Comparison of ENCODE assay signal across 1 cellular context in the genomic region with DNA sequence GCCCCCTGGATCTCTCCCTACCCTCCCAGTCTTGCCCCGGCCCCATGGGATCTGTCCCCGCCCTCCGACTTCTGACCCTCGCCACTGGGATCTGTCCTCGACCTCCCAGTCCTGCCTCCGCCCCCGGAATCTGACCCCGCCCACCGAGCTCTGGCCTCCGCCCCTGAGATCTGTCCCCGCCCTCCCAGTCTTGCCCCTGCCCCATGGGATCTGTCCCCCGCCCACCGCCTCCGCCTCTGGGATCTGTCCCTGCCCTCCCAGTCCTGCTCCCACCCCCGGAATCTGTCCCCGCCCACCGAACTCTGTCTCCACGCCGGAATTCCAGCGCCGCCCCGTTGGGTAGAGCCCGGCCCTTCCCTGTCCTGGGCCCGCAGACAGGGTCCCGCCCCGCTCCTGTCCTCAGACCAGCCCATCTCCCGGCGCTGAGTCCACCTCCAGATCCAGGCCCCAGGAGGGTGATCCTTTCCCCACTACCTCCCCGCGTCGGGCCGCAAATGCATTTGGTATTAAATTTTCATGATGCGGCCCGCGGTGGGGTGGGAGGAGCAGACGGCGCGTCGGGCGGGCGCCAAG.
TF ChIP-seq lines count a peak whose summit lies in the region.

No MANE protein-coding gene starts in this region.

TF ChIP-seq in HepG2, 621 proteins besides CTCF, POLR2A, EP300 and RAD21 (continues in another document):
- TF ChIP-seq ATRX (CRISPR knock-in tag; IDR thresholded peaks at IDR 0.05; ENCODE audit: borderline replicate concordance) (no peak), ZNF883 (CRISPR knock-in tag; IDR thresholded peaks at IDR 0.05; ENCODE audit: not compliant biosample characterization) (no peak), ZNF138 (CRISPR knock-in tag; IDR thresholded peaks at IDR 0.05; ENCODE audit: low read depth) (no peak), ZNF101 (CRISPR knock-in tag; IDR thresholded peaks at IDR 0.05; ENCODE audit: borderline replicate concordance, low read depth) (no peak), ZNF564 (CRISPR knock-in tag; IDR thresholded peaks at IDR 0.05) (peak; percentile 38; the same call in 1 of the 2 replicates), RFXANK (CRISPR knock-in tag; IDR thresholded peaks at IDR 0.05) (no peak), ZNF253 (CRISPR knock-in tag; IDR thresholded peaks at IDR 0.05; ENCODE audit: borderline replicate concordance) (no peak), ZBTB3 (CRISPR knock-in tag; IDR thresholded peaks at IDR 0.05; ENCODE audit: borderline replicate concordance, low read depth) (0 out of 2 replicates have a peak, but pooled peaks have one; percentile 42), ZNF430 (CRISPR knock-in tag; IDR thresholded peaks at IDR 0.05) (peak; percentile 79; the same call in 1 of the 2 replicates), POLR2AphosphoS5 (IDR thresholded peaks at IDR 0.05; ENCODE audit: low read depth, low read length) (peak; percentile 52; the same call in 1 of the 2 replicates), PRMT3 (CRISPR knock-in tag; IDR thresholded peaks at IDR 0.05; ENCODE audit: borderline replicate concordance, low read depth) (no peak), AGO2 (optimal IDR thresholded peaks at IDR 0.05; ENCODE audit: low read depth, low read length) (peak; percentile 39), ZMAT3 (CRISPR knock-in tag; conservative IDR thresholded peaks at IDR 0.05) (0 out of 2 replicates have a peak, but pooled peaks have one; percentile 40), RCOR2 (CRISPR knock-in tag; IDR thresholded peaks at IDR 0.05) (no peak), ZNF326 (CRISPR knock-in tag; IDR thresholded peaks at IDR 0.05; ENCODE audit: borderline replicate concordance) (no peak), ZNF136 (CRISPR knock-in tag; IDR thresholded peaks at IDR 0.05; ENCODE audit: low read depth) (no peak), ZNF446 (CRISPR knock-in tag; IDR thresholded peaks at IDR 0.05) (peak; percentile 96), MEIS2 (CRISPR knock-in tag; IDR thresholded peaks at IDR 0.05) (no peak), ARHGAP35 (CRISPR knock-in tag; IDR thresholded peaks at IDR 0.05; ENCODE audit: borderline replicate concordance) (peak; percentile 19; the same call in 1 of the 2 replicates), ZNF563 (CRISPR knock-in tag; IDR thresholded peaks at IDR 0.05) (peak; percentile 78), HIVEP1 (CRISPR knock-in tag; IDR thresholded peaks at IDR 0.05) (no peak), FOXC1 (CRISPR knock-in tag; IDR thresholded peaks at IDR 0.05; ENCODE audit: borderline replicate concordance) (peak; percentile 71; the same call in 1 of the 2 replicates), ZNF709 (CRISPR knock-in tag; IDR thresholded peaks at IDR 0.05) (peak; percentile 47; the same call in 1 of the 2 replicates), ZNF546 (CRISPR knock-in tag; conservative IDR thresholded peaks at IDR 0.05) (peak; percentile 61), ZNF550 (CRISPR knock-in tag; IDR thresholded peaks at IDR 0.05; ENCODE audit: borderline replicate concordance) (no peak), REPIN1 (CRISPR knock-in tag; IDR thresholded peaks at IDR 0.05; ENCODE audit: borderline replicate concordance, low read depth) (no peak), TCF7L2 (IDR thresholded peaks at IDR 0.05; ENCODE audit: low read depth, low read length) (no peak), POLR2G (IDR thresholded peaks at IDR 0.05; ENCODE audit: low read depth, low read length) (peak; percentile 59; the same call in 1 of the 2 replicates), ZBTB38 (CRISPR knock-in tag; IDR thresholded peaks at IDR 0.05) (0 out of 2 replicates have a peak, but pooled peaks have one; percentile 13), NR2C2 (CRISPR knock-in tag; IDR thresholded peaks at IDR 0.05; ENCODE audit: borderline replicate concordance) (0 out of 2 replicates have a peak, but pooled peaks have one; percentile 4), HES4 (CRISPR knock-in tag; IDR thresholded peaks at IDR 0.05; ENCODE audit: borderline replicate concordance) (peak; percentile 96; the same call in 1 of the 2 replicates), SPEN (CRISPR knock-in tag; IDR thresholded peaks at IDR 0.05; ENCODE audit: low read depth) (peak; percentile 21; the same call in 1 of the 2 replicates), TEAD3 (CRISPR knock-in tag; optimal IDR thresholded peaks at IDR 0.05; ENCODE audit: borderline replicate concordance) (peak; percentile 14), SALL1 (CRISPR knock-in tag; IDR thresholded peaks at IDR 0.05) (peak; percentile 3; the same call in 1 of the 2 replicates), SIN3A (IDR thresholded peaks at IDR 0.05; ENCODE audit: borderline replicate concordance, low read depth, low read length) (0 out of 2 replicates have a peak, but pooled peaks have one; percentile 29), PHF8 (CRISPR knock-in tag; IDR thresholded peaks at IDR 0.05) (0 out of 2 replicates have a peak, but pooled peaks have one; percentile 62), KDM3A (CRISPR knock-in tag; IDR thresholded peaks at IDR 0.05; ENCODE audit: low read depth) (peak; percentile 23; the same call in 1 of the 2 replicates), ZNF350 (CRISPR knock-in tag; IDR thresholded peaks at IDR 0.05; ENCODE audit: borderline replicate concordance, low read depth) (no peak), SKI (IDR thresholded peaks at IDR 0.05; ENCODE audit: partially characterized antibody) (peak; percentile 9), ZNF790 (CRISPR knock-in tag; IDR thresholded peaks at IDR 0.05; ENCODE audit: borderline replicate concordance) (peak; percentile 87; the same call in 1 of the 2 replicates), SP5 (CRISPR knock-in tag; IDR thresholded peaks at IDR 0.05; ENCODE audit: borderline replicate concordance, low read depth) (peak; percentile 47; the same call in 1 of the 2 replicates), MEF2D (CRISPR knock-in tag; IDR thresholded peaks at IDR 0.05) (peak; percentile 33; the same call in 1 of the 2 replicates), MAZ (IDR thresholded peaks at IDR 0.05; ENCODE audit: borderline replicate concordance, low read depth, low read length) (peak; percentile 36; the same call in 1 of the 2 replicates), MAZ (CRISPR knock-in tag; IDR thresholded peaks at IDR 0.05; ENCODE audit: low read depth) (no peak), NR1H2 (CRISPR knock-in tag; IDR thresholded peaks at IDR 0.05; ENCODE audit: borderline replicate concordance, low read depth) (0 out of 2 replicates have a peak, but pooled peaks have one; percentile 2)
- TF ChIP-seq, protein P1, sequence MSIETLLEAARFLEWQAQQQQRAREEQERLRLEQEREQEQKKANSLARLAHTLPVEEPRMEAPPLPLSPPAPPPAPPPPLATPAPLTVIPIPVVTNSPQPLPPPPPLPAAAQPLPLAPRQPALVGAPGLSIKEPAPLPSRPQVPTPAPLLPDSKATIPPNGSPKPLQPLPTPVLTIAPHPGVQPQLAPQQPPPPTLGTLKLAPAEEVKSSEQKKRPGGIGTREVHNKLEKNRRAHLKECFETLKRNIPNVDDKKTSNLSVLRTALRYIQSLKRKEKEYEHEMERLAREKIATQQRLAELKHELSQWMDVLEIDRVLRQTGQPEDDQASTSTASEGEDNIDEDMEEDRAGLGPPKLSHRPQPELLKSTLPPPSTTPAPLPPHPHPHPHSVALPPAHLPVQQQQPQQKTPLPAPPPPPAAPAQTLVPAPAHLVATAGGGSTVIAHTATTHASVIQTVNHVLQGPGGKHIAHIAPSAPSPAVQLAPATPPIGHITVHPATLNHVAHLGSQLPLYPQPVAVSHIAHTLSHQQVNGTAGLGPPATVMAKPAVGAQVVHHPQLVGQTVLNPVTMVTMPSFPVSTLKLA (IDR thresholded peaks at IDR 0.05), result no peak
- TF ChIP-seq, protein P2, sequence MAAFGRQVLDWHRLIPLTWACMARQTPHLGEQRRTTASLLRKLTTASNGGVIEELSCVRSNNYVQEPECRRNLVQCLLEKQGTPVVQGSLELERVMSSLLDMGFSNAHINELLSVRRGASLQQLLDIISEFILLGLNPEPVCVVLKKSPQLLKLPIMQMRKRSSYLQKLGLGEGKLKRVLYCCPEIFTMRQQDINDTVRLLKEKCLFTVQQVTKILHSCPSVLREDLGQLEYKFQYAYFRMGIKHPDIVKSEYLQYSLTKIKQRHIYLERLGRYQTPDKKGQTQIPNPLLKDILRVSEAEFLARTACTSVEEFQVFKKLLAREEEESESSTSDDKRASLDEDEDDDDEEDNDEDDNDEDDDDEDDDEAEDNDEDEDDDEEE (CRISPR knock-in tag; IDR thresholded peaks at IDR 0.05), result 0 out of 2 replicates have a peak, but pooled peaks have one; percentile 2
- TF ChIP-seq, protein P3, sequence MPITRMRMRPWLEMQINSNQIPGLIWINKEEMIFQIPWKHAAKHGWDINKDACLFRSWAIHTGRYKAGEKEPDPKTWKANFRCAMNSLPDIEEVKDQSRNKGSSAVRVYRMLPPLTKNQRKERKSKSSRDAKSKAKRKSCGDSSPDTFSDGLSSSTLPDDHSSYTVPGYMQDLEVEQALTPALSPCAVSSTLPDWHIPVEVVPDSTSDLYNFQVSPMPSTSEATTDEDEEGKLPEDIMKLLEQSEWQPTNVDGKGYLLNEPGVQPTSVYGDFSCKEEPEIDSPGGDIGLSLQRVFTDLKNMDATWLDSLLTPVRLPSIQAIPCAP (CRISPR knock-in tag; IDR thresholded peaks at IDR 0.05; ENCODE audit: low read depth), result no peak
- TF ChIP-seq, protein P4, sequence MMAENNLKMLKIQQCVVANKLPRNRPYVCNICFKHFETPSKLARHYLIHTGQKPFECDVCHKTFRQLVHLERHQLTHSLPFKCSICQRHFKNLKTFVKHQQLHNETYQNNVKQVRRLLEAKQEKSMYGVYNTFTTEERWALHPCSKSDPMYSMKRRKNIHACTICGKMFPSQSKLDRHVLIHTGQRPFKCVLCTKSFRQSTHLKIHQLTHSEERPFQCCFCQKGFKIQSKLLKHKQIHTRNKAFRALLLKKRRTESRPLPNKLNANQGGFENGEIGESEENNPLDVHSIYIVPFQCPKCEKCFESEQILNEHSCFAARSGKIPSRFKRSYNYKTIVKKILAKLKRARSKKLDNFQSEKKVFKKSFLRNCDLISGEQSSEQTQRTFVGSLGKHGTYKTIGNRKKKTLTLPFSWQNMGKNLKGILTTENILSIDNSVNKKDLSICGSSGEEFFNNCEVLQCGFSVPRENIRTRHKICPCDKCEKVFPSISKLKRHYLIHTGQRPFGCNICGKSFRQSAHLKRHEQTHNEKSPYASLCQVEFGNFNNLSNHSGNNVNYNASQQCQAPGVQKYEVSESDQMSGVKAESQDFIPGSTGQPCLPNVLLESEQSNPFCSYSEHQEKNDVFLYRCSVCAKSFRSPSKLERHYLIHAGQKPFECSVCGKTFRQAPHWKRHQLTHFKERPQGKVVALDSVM (CRISPR knock-in tag; IDR thresholded peaks at IDR 0.05), result 0 out of 2 replicates have a peak, but pooled peaks have one; percentile 8
- TF ChIP-seq, protein P5, sequence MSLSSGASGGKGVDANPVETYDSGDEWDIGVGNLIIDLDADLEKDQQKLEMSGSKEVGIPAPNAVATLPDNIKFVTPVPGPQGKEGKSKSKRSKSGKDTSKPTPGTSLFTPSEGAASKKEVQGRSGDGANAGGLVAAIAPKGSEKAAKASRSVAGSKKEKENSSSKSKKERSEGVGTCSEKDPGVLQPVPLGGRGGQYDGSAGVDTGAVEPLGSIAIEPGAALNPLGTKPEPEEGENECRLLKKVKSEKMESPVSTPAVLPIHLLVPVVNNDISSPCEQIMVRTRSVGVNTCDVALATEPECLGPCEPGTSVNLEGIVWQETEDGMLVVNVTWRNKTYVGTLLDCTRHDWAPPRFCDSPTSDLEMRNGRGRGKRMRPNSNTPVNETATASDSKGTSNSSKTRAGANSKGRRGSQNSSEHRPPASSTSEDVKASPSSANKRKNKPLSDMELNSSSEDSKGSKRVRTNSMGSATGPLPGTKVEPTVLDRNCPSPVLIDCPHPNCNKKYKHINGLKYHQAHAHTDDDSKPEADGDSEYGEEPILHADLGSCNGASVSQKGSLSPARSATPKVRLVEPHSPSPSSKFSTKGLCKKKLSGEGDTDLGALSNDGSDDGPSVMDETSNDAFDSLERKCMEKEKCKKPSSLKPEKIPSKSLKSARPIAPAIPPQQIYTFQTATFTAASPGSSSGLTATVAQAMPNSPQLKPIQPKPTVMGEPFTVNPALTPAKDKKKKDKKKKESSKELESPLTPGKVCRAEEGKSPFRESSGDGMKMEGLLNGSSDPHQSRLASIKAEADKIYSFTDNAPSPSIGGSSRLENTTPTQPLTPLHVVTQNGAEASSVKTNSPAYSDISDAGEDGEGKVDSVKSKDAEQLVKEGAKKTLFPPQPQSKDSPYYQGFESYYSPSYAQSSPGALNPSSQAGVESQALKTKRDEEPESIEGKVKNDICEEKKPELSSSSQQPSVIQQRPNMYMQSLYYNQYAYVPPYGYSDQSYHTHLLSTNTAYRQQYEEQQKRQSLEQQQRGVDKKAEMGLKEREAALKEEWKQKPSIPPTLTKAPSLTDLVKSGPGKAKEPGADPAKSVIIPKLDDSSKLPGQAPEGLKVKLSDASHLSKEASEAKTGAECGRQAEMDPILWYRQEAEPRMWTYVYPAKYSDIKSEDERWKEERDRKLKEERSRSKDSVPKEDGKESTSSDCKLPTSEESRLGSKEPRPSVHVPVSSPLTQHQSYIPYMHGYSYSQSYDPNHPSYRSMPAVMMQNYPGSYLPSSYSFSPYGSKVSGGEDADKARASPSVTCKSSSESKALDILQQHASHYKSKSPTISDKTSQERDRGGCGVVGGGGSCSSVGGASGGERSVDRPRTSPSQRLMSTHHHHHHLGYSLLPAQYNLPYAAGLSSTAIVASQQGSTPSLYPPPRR (CRISPR knock-in tag; IDR thresholded peaks at IDR 0.05; ENCODE audit: borderline replicate concordance), result no peak
- TF ChIP-seq, protein P6, sequence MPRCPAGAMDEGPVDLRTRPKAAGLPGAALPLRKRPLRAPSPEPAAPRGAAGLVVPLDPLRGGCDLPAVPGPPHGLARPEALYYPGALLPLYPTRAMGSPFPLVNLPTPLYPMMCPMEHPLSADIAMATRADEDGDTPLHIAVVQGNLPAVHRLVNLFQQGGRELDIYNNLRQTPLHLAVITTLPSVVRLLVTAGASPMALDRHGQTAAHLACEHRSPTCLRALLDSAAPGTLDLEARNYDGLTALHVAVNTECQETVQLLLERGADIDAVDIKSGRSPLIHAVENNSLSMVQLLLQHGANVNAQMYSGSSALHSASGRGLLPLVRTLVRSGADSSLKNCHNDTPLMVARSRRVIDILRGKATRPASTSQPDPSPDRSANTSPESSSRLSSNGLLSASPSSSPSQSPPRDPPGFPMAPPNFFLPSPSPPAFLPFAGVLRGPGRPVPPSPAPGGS (CRISPR knock-in tag; IDR thresholded peaks at IDR 0.05), result no peak
- TF ChIP-seq, protein P7, sequence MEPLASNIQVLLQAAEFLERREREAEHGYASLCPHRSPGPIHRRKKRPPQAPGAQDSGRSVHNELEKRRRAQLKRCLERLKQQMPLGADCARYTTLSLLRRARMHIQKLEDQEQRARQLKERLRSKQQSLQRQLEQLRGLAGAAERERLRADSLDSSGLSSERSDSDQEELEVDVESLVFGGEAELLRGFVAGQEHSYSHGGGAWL (CRISPR knock-in tag; IDR thresholded peaks at IDR 0.05), result no peak
- TF ChIP-seq, protein P8, sequence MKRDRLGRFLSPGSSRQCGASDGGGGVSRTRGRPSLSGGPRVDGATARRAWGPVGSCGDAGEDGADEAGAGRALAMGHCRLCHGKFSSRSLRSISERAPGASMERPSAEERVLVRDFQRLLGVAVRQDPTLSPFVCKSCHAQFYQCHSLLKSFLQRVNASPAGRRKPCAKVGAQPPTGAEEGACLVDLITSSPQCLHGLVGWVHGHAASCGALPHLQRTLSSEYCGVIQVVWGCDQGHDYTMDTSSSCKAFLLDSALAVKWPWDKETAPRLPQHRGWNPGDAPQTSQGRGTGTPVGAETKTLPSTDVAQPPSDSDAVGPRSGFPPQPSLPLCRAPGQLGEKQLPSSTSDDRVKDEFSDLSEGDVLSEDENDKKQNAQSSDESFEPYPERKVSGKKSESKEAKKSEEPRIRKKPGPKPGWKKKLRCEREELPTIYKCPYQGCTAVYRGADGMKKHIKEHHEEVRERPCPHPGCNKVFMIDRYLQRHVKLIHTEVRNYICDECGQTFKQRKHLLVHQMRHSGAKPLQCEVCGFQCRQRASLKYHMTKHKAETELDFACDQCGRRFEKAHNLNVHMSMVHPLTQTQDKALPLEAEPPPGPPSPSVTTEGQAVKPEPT (CRISPR knock-in tag; IDR thresholded peaks at IDR 0.05; ENCODE audit: low read depth), result no peak
